ENCODE assay signal across 8 cellular contexts in genomic region chr20:62500237-62500864, GRCh38. TPM values are rescaled to one million over a fixed set of nuclear protein-coding genes. Genes with fewer than 3 reads are reported as not detected.
DNase-seq lines count a peak whose midpoint lies in the region; ATAC-seq and TF ChIP-seq lines count a peak whose summit lies in the region.

No MANE protein-coding gene starts in this region.

- CTCF ChIA-PET in activated CD4-positive, alpha-beta memory T cell treated with anti-CD3 and anti-CD28 coated beads for 36 hours (lab: Charles Lee): interaction anchor here (0.6 to 2.1 kb wide), 24 partner anchors 8 to 361 kb away, joined by 3 to 41 read pairs (median 5); partner anchors contain the start of genes OGFR, SLCO4A1 and TCFL5

- ATAC-seq in GM18502 (IDR thresholded peaks at IDR 0.05; ENCODE audit: poor library complexity, unreplicated experiment) (peak; percentile 47), GM19467 (IDR thresholded peaks at IDR 0.05; ENCODE audit: unreplicated experiment) (no peak)

- POLR2A ChIA-PET in activated CD4-positive, alpha-beta memory T cell treated with anti-CD3 and anti-CD28 coated beads for 36 hours (lab: Charles Lee): interaction anchor here (0.6 to 1.4 kb wide), 4 partner anchors 8 to 143 kb away, joined by 3 read pairs; no protein-coding TSS in a partner anchor

- peak overlapping the region; percentile 26 for H3K27ac Mint-ChIP-seq in activated CD4-positive, alpha-beta memory T cell treated with anti-CD3 and anti-CD28 coated beads for 36 hours
- H3K27ac Mint-ChIP-seq in dendritic cell treated with granulocyte-macrophage colony-stimulating factor and Interleukin-4, amounts not matched to agents 40 ng/mL and 50 ng/mL, for 4 days: peak overlapping the region; percentile 20

- H3K9me3 Mint-ChIP-seq in activated CD4-positive, alpha-beta memory T cell treated with anti-CD3 and anti-CD28 coated beads for 36 hours: no peaks in the 10 kb centered on the region
- H3K9me3 Mint-ChIP-seq in dendritic cell treated with granulocyte-macrophage colony-stimulating factor and Interleukin-4, amounts not matched to agents 40 ng/mL and 50 ng/mL, for 4 days: no peaks in the 10 kb centered on the region

- DNase-seq in 8988T (peak; percentile 99), NCI-H526 (lab: John Stamatoyannopoulos, UW) (peak; percentile 25 to 88), lower leg skin (ENCODE audit: low spot score in 2 of 2) (peak; percentile 57 to 95)
- peak; percentile 87 for DNase-seq in activated CD4-positive, alpha-beta memory T cell treated with anti-CD3 and anti-CD28 coated beads for 36 hours
- peak; percentile 46 for DNase-seq in stimulated activated CD8-positive, alpha-beta memory T cell treated with anti-CD3 and anti-CD28 coated beads, Interleukin-12 subunit alpha, Interleukin-12 subunit beta, amount 100 ng/mL, for 24 hours (ENCODE audit: extremely low read depth)

- H3K4me3 ChIP-seq in lower leg skin (ENCODE audit: low read depth, poor library complexity, severe bottlenecking): no peak overlapping the region

- H3K27me3 Mint-ChIP-seq in activated CD4-positive, alpha-beta memory T cell treated with anti-CD3 and anti-CD28 coated beads for 36 hours: peaks cover 3% of the 10 kb centered on the region
- peaks cover 11% of the 10 kb centered on the region for H3K27me3 Mint-ChIP-seq in dendritic cell treated with granulocyte-macrophage colony-stimulating factor and Interleukin-4, amounts not matched to agents 40 ng/mL and 50 ng/mL, for 4 days

- peaks cover 29% of the 10 kb centered on the region for H3K4me1 Mint-ChIP-seq in activated CD4-positive, alpha-beta memory T cell treated with anti-CD3 and anti-CD28 coated beads for 36 hours (ENCODE audit: low read depth)
- peaks cover 30% of the 10 kb centered on the region for H3K4me1 Mint-ChIP-seq in dendritic cell treated with granulocyte-macrophage colony-stimulating factor and Interleukin-4, amounts not matched to agents 40 ng/mL and 50 ng/mL, for 4 days (ENCODE audit: low read depth)

- intact Hi-C loops in activated CD4-positive, alpha-beta memory T cell treated with anti-CD3 and anti-CD28 coated beads for 36 hours (cut with micrococcal nuclease): loop anchor here (1.0 to 5.0 kb wide), 4 partner anchors 93 to 291 kb away; partner anchors contain the start of gene CABLES2
- intact Hi-C loops in dendritic cell treated with granulocyte-macrophage colony-stimulating factor and Interleukin-4, amounts not matched to agents 40 ng/mL and 50 ng/mL, for 4 days (cut with micrococcal nuclease): loop anchor here (2.0 to 5.0 kb wide), 2 partner anchors 116 to 307 kb away; no protein-coding TSS in a partner anchor
- intact Hi-C loops in lower leg skin (cut with DNase I; ENCODE audit: low total_unique reads): no loop called here

- WGBS in lower leg skin, 2 donors: 18 to 25% methylated on average over 15 to 26 of the region's 26 CpGs

- no peak for TF ChIP-seq POLR2A in lower leg skin (IDR thresholded peaks at IDR 0.05)

- H3K36me3 Mint-ChIP-seq in activated CD4-positive, alpha-beta memory T cell treated with anti-CD3 and anti-CD28 coated beads for 36 hours: no peaks in the 10 kb centered on the region
- no peaks in the 10 kb centered on the region for H3K36me3 Mint-ChIP-seq in dendritic cell treated with granulocyte-macrophage colony-stimulating factor and Interleukin-4, amounts not matched to agents 40 ng/mL and 50 ng/mL, for 4 days (ENCODE audit: low read depth)

- no peak overlapping the region for H3K4me3 Mint-ChIP-seq in activated CD4-positive, alpha-beta memory T cell treated with anti-CD3 and anti-CD28 coated beads for 36 hours
- no peak overlapping the region for H3K4me3 Mint-ChIP-seq in dendritic cell treated with granulocyte-macrophage colony-stimulating factor and Interleukin-4, amounts not matched to agents 40 ng/mL and 50 ng/mL, for 4 days

- TF ChIP-seq CTCF in lower leg skin (IDR thresholded peaks at IDR 0.05): peak in 1 of 3 donors; percentile 84

RNA-seq across cellular contexts. Expression of gene GATA5, which starts 24.6 kb away (rescaled TPM):
- total RNA-seq in activated CD4-positive, alpha-beta memory T cell treated with anti-CD3 and anti-CD28 coated beads for 36 hours: not detected
- 1 to 10 TPM in 3 of 4 donors, not detected in 1; 1.1 to 2.4 (median 1.6) TPM for total RNA-seq in lower leg skin

Comparison
In these comparisons a context has a peak if more than half of its experiments do, and no peak if none do; other contexts are left out.
1. DNase-seq: peak in every context shown above with its lines; median percentile 99 in 8988T; 87 in activated CD4-positive, alpha-beta memory T cell treated with anti-CD3 and anti-CD28 coated beads for 36 hours; 76 in lower leg skin; 56 in NCI-H526; 46 in stimulated activated CD8-positive, alpha-beta memory T cell treated with anti-CD3 and anti-CD28 coated beads, Interleukin-12 subunit alpha, Interleukin-12 subunit beta, amount 100 ng/mL, for 24 hours.